Comparison of ENCODE assay signal across 10 cellular contexts in genomic region chr5:124744170-124744911, GRCh38. TPM values are rescaled to one million over a fixed set of nuclear protein-coding genes. Genes with fewer than 3 reads are reported as not detected.
DNase-seq lines count a peak whose midpoint lies in the region; ATAC-seq and TF ChIP-seq lines count a peak whose summit lies in the region.
"Had no signal": no experiment of that assay in that cellular context is flagged by ENCODE, and none has a peak within 500 bp of the region (broad histone marks: within the 10 kb centered on the region; RNA-seq: fewer than 3 reads in every experiment).

No MANE protein-coding gene starts in this region.

- DNase-seq in DMS79 treated with DMSO at 0.1 percent for 48 hours (lab: John Stamatoyannopoulos, UW) (peak; percentile 22), DMS79 (lab: John Stamatoyannopoulos, UW) (no peak), lower lobe of right lung (peak; percentile 61), upper lobe of left lung (peak; percentile 72 to 82), GM20000 (ENCODE audit: low spot score) (no peak)

- TF ChIP-seq CTCF in lower lobe of right lung (IDR thresholded peaks at IDR 0.05) (no peak), upper lobe of left lung (IDR thresholded peaks at IDR 0.05) (no peak), GM20000 (IDR thresholded peaks at IDR 0.05; ENCODE audit: extremely low read depth, missing control alignments) (no peak)

- no peaks in the 10 kb centered on the region for H3K27me3 ChIP-seq in lower lobe of right lung (ENCODE audit: low read depth)
- H3K27me3 ChIP-seq in upper lobe of left lung = no peaks in the 10 kb centered on the region
- H3K27me3 ChIP-seq: foreskin keratinocyte had no signal

- H3K4me3 ChIP-seq in lower lobe of right lung (peak overlapping the region; percentile 73), upper lobe of left lung (peak overlapping the region; percentile 55 to 66 (median 62))
- H3K4me3 ChIP-seq: A549 had no signal

- intact Hi-C loops in lower lobe of right lung (cut with DNase I) = loop anchor here (10.0 kb wide), 1 partner anchor 90 kb away; no protein-coding TSS in a partner anchor

- H3K36me3 ChIP-seq in lower lobe of right lung (no peaks in the 10 kb centered on the region), upper lobe of left lung (no peaks in the 10 kb centered on the region)

- H3K27ac ChIP-seq in cingulate gyrus (ENCODE audit: low read depth, low read length) (peak overlapping the region; percentile 94), lower lobe of right lung (peak overlapping the region; percentile 91), upper lobe of left lung (peak overlapping the region; percentile 81 to 96 (median 91))
- H3K27ac ChIP-seq: foreskin keratinocyte had no signal

- H3K9me3 ChIP-seq in lower lobe of right lung = no peaks in the 10 kb centered on the region
- no peaks in the 10 kb centered on the region for H3K9me3 ChIP-seq in upper lobe of left lung
- H3K9me3 ChIP-seq: A549 had no signal

- ATAC-seq in lower lobe of right lung (peak in 1 of 2 donors; percentile 25), upper lobe of left lung (ENCODE audit: low FRiP score in 2 of 2) (no peak), GM18873 (IDR thresholded peaks at IDR 0.05; ENCODE audit: low FRiP score, unreplicated experiment) (no peak), GM18868 (IDR thresholded peaks at IDR 0.05; ENCODE audit: unreplicated experiment) (no peak)
- ATAC-seq: A549, foreskin keratinocyte had no signal

- TF ChIP-seq POLR2A in upper lobe of left lung (IDR thresholded peaks at IDR 0.05) = no peak

- no peak for TF ChIP-seq EP300 in upper lobe of left lung (IDR thresholded peaks at IDR 0.05)

- H3K4me1 ChIP-seq in lower lobe of right lung = peaks cover 24% of the 10 kb centered on the region
- peaks cover 10 to 33% (median 21%) of the 10 kb centered on the region in 4 donors for H3K4me1 ChIP-seq in upper lobe of left lung

- WGBS in upper lobe of left lung, 2 donors = 7 to 16% methylated on average over 26 of the region's 26 CpGs

RNA-seq across cellular contexts. Expression of gene ZNF608, which starts 2.1 kb away (rescaled TPM):
- 27.9 TPM for total RNA-seq in lower lobe of right lung
- total RNA-seq in upper lobe of left lung = 10 to 100 TPM; 21.8 to 54.9 (median 41.7) TPM

Comparison
In these comparisons a context has a peak if more than half of its experiments do, and no peak if none do; other contexts are left out.
1. DNase-seq: peak in DMS79 treated with DMSO at 0.1 percent for 48 hours (single experiment), lower lobe of right lung (single experiment) and upper lobe of left lung (2 of 2); none in DMS79 (single experiment) and GM20000 (single experiment).
2. Peak in every context shown above with its lines, with median percentiles within 50 percentile points of each other: H3K27ac ChIP-seq.